Comparison of ENCODE assay signal across 1 cellular context in the genomic region with DNA sequence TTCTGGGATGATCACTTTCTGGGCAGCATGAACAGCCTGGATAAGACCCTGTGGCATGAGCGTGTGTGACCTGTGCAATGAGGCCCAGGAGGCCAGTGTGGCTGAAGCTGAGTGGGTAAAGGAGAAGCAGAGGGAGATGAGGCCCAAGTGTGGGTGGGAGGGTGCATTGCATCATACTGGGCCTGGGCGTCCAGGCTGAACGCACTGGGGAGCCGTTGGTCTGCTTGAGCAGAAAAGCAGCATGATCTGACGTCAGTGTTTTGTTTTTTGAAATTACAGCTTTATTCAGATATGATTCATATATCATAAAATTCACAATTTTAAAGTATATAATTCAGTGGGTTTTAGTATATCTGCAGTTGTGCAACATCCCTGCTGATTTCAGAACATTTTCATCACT.
TF ChIP-seq lines count a peak whose summit lies in the region.

No MANE protein-coding gene starts in this region.

TF ChIP-seq in HepG2, 621 proteins besides CTCF, POLR2A, EP300 and RAD21 (continued from another document):
- TF ChIP-seq, protein P1, sequence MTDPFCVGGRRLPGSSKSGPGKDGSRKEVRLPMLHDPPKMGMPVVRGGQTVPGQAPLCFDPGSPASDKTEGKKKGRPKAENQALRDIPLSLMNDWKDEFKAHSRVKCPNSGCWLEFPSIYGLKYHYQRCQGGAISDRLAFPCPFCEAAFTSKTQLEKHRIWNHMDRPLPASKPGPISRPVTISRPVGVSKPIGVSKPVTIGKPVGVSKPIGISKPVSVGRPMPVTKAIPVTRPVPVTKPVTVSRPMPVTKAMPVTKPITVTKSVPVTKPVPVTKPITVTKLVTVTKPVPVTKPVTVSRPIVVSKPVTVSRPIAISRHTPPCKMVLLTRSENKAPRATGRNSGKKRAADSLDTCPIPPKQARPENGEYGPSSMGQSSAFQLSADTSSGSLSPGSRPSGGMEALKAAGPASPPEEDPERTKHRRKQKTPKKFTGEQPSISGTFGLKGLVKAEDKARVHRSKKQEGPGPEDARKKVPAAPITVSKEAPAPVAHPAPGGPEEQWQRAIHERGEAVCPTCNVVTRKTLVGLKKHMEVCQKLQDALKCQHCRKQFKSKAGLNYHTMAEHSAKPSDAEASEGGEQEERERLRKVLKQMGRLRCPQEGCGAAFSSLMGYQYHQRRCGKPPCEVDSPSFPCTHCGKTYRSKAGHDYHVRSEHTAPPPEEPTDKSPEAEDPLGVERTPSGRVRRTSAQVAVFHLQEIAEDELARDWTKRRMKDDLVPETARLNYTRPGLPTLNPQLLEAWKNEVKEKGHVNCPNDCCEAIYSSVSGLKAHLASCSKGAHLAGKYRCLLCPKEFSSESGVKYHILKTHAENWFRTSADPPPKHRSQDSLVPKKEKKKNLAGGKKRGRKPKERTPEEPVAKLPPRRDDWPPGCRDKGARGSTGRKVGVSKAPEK (CRISPR knock-in tag; IDR thresholded peaks at IDR 0.05; ENCODE audit: borderline replicate concordance) = no peak
- no peak for TF ChIP-seq ZNF678 (CRISPR knock-in tag; IDR thresholded peaks at IDR 0.05)
